1 cellular context compared by ENCODE assay signal in the genomic region with DNA sequence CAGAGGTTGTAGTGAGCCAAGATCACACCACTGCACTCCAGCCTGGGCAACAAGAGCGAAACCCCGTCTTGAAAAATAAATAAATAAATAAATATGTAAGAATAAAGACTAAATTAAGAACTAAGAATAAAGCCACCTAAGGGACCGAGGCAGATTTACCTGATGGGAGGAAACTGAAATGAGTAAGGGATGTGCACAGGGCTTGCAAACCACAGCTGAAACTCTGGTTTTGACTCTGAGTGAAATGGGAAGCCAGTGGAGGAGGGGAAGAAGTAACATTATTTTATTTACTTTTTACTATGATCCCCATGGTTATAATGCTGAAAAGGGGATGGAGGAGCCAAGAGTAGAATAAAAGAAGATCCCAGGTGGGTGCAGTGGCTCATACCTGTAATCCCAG.
TF ChIP-seq lines count a peak whose summit lies in the region.

No MANE protein-coding gene starts in this region.

TF ChIP-seq in GM12878, 131 proteins besides CTCF, POLR2A, EP300 and RAD21 (continued from another document and continues in another):
- TF ChIP-seq, protein P1, sequence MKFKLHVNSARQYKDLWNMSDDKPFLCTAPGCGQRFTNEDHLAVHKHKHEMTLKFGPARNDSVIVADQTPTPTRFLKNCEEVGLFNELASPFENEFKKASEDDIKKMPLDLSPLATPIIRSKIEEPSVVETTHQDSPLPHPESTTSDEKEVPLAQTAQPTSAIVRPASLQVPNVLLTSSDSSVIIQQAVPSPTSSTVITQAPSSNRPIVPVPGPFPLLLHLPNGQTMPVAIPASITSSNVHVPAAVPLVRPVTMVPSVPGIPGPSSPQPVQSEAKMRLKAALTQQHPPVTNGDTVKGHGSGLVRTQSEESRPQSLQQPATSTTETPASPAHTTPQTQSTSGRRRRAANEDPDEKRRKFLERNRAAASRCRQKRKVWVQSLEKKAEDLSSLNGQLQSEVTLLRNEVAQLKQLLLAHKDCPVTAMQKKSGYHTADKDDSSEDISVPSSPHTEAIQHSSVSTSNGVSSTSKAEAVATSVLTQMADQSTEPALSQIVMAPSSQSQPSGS (IDR thresholded peaks at IDR 0.05; ENCODE audit: low read length) = peak; percentile 72
- TF ChIP-seq, protein P2, sequence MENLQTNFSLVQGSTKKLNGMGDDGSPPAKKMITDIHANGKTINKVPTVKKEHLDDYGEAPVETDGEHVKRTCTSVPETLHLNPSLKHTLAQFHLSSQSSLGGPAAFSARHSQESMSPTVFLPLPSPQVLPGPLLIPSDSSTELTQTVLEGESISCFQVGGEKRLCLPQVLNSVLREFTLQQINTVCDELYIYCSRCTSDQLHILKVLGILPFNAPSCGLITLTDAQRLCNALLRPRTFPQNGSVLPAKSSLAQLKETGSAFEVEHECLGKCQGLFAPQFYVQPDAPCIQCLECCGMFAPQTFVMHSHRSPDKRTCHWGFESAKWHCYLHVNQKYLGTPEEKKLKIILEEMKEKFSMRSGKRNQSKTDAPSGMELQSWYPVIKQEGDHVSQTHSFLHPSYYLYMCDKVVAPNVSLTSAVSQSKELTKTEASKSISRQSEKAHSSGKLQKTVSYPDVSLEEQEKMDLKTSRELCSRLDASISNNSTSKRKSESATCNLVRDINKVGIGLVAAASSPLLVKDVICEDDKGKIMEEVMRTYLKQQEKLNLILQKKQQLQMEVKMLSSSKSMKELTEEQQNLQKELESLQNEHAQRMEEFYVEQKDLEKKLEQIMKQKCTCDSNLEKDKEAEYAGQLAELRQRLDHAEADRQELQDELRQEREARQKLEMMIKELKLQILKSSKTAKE (IDR thresholded peaks at IDR 0.05; ENCODE audit: low read depth, poor library complexity, severe bottlenecking) = no peak
- TF ChIP-seq TAF1 (IDR thresholded peaks at IDR 0.05; ENCODE audit: borderline replicate concordance, low read depth, low read length) (no peak), KDM1A (IDR thresholded peaks at IDR 0.05; ENCODE audit: borderline replicate concordance) (no peak), ZSCAN29 (IDR thresholded peaks at IDR 0.05) (no peak), CEBPB (IDR thresholded peaks at IDR 0.05; ENCODE audit: borderline replicate concordance in 1 of 2, low read depth in 2 of 2, low read length in 2 of 2) (no peak), JUNB (IDR thresholded peaks at IDR 0.05) (peak; percentile 100), MTA3 (IDR thresholded peaks at IDR 0.05; ENCODE audit: borderline replicate concordance, low read length) (peak; percentile 68; the same call in 1 of the 2 replicates), PAX5 (IDR thresholded peaks at IDR 0.05; ENCODE audit: borderline replicate concordance, low read depth, low read length) (peak; percentile 48; the same call in 1 of the 2 replicates), ZNF24 (IDR thresholded peaks at IDR 0.05) (no peak), ZNF622 (IDR thresholded peaks at IDR 0.05) (no peak), SMC3 (IDR thresholded peaks at IDR 0.05; ENCODE audit: borderline replicate concordance, low read length) (no peak), SIX5 (IDR thresholded peaks at IDR 0.05; ENCODE audit: low read depth, low read length, severe bottlenecking) (no peak), CHD1 (IDR thresholded peaks at IDR 0.05; ENCODE audit: low read depth, low read length) (no peak), SUZ12 (IDR thresholded peaks at IDR 0.05; ENCODE audit: unreplicated experiment) (no peak), JUND (IDR thresholded peaks at IDR 0.05; ENCODE audit: low read depth, low read length) (no peak), RAD51 (IDR thresholded peaks at IDR 0.05) (no peak), POLR2AphosphoS5 (IDR thresholded peaks at IDR 0.05; ENCODE audit: low read length) (no peak), CBX5 (IDR thresholded peaks at IDR 0.05; ENCODE audit: low read depth) (peak; percentile 53; the same call in 1 of the 2 replicates), IKZF1 (conservative IDR thresholded peaks at IDR 0.05) (no peak), EED (IDR thresholded peaks at IDR 0.05; ENCODE audit: low read depth) (peak; percentile 80), STAT3 (IDR thresholded peaks at IDR 0.05; ENCODE audit: low read depth, low read length) (no peak), GABPA (IDR thresholded peaks at IDR 0.05; ENCODE audit: low read depth) (peak; percentile 40; the same call in 1 of the 2 replicates), EGR1 (IDR thresholded peaks at IDR 0.05; ENCODE audit: borderline replicate concordance in 1 of 2, low read depth in 2 of 2, low read length in 2 of 2) (0 out of 3 replicates have a peak, but pooled peaks of 1 of the 2 experiments have one; percentile 17), ZNF207 (IDR thresholded peaks at IDR 0.05; ENCODE audit: borderline replicate concordance) (no peak), EZH2 (IDR thresholded peaks at IDR 0.05; ENCODE audit: borderline replicate concordance, control insufficient read depth, low read depth, low read length) (no peak)
- TF ChIP-seq, protein P3, sequence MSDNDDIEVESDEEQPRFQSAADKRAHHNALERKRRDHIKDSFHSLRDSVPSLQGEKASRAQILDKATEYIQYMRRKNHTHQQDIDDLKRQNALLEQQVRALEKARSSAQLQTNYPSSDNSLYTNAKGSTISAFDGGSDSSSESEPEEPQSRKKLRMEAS (IDR thresholded peaks at IDR 0.05; ENCODE audit: low read depth, low read length) = no peak
- TF ChIP-seq, protein P4, sequence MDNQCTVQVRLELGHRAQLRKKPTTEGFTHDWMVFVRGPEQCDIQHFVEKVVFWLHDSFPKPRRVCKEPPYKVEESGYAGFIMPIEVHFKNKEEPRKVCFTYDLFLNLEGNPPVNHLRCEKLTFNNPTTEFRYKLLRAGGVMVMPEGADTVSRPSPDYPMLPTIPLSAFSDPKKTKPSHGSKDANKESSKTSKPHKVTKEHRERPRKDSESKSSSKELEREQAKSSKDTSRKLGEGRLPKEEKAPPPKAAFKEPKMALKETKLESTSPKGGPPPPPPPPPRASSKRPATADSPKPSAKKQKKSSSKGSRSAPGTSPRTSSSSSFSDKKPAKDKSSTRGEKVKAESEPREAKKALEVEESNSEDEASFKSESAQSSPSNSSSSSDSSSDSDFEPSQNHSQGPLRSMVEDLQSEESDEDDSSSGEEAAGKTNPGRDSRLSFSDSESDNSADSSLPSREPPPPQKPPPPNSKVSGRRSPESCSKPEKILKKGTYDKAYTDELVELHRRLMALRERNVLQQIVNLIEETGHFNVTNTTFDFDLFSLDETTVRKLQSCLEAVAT (IDR thresholded peaks at IDR 0.05) = no peak
- TF ChIP-seq, protein P5, sequence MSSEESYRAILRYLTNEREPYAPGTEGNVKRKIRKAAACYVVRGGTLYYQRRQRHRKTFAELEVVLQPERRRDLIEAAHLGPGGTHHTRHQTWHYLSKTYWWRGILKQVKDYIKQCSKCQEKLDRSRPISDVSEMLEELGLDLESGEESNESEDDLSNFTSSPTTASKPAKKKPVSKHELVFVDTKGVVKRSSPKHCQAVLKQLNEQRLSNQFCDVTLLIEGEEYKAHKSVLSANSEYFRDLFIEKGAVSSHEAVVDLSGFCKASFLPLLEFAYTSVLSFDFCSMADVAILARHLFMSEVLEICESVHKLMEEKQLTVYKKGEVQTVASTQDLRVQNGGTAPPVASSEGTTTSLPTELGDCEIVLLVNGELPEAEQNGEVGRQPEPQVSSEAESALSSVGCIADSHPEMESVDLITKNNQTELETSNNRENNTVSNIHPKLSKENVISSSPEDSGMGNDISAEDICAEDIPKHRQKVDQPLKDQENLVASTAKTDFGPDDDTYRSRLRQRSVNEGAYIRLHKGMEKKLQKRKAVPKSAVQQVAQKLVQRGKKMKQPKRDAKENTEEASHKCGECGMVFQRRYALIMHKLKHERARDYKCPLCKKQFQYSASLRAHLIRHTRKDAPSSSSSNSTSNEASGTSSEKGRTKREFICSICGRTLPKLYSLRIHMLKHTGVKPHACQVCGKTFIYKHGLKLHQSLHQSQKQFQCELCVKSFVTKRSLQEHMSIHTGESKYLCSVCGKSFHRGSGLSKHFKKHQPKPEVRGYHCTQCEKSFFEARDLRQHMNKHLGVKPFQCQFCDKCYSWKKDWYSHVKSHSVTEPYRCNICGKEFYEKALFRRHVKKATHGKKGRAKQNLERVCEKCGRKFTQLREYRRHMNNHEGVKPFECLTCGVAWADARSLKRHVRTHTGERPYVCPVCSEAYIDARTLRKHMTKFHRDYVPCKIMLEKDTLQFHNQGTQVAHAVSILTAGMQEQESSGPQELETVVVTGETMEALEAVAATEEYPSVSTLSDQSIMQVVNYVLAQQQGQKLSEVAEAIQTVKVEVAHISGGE (CRISPR knock-in tag; IDR thresholded peaks at IDR 0.05) = no peak
- TF ChIP-seq, protein P6, sequence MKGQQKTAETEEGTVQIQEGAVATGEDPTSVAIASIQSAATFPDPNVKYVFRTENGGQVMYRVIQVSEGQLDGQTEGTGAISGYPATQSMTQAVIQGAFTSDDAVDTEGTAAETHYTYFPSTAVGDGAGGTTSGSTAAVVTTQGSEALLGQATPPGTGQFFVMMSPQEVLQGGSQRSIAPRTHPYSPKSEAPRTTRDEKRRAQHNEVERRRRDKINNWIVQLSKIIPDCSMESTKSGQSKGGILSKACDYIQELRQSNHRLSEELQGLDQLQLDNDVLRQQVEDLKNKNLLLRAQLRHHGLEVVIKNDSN (IDR thresholded peaks at IDR 0.05; ENCODE audit: borderline replicate concordance, extremely low read length, insufficient read depth, low read depth, low read length) = no peak
- TF ChIP-seq, protein P7, sequence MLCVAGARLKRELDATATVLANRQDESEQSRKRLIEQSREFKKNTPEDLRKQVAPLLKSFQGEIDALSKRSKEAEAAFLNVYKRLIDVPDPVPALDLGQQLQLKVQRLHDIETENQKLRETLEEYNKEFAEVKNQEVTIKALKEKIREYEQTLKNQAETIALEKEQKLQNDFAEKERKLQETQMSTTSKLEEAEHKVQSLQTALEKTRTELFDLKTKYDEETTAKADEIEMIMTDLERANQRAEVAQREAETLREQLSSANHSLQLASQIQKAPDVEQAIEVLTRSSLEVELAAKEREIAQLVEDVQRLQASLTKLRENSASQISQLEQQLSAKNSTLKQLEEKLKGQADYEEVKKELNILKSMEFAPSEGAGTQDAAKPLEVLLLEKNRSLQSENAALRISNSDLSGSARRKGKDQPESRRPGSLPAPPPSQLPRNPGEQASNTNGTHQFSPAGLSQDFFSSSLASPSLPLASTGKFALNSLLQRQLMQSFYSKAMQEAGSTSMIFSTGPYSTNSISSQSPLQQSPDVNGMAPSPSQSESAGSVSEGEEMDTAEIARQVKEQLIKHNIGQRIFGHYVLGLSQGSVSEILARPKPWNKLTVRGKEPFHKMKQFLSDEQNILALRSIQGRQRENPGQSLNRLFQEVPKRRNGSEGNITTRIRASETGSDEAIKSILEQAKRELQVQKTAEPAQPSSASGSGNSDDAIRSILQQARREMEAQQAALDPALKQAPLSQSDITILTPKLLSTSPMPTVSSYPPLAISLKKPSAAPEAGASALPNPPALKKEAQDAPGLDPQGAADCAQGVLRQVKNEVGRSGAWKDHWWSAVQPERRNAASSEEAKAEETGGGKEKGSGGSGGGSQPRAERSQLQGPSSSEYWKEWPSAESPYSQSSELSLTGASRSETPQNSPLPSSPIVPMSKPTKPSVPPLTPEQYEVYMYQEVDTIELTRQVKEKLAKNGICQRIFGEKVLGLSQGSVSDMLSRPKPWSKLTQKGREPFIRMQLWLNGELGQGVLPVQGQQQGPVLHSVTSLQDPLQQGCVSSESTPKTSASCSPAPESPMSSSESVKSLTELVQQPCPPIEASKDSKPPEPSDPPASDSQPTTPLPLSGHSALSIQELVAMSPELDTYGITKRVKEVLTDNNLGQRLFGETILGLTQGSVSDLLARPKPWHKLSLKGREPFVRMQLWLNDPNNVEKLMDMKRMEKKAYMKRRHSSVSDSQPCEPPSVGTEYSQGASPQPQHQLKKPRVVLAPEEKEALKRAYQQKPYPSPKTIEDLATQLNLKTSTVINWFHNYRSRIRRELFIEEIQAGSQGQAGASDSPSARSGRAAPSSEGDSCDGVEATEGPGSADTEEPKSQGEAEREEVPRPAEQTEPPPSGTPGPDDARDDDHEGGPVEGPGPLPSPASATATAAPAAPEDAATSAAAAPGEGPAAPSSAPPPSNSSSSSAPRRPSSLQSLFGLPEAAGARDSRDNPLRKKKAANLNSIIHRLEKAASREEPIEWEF (IDR thresholded peaks at IDR 0.05; ENCODE audit: insufficient replicate concordance, low read depth, low read length) = no peak
- TF ChIP-seq, protein P8, sequence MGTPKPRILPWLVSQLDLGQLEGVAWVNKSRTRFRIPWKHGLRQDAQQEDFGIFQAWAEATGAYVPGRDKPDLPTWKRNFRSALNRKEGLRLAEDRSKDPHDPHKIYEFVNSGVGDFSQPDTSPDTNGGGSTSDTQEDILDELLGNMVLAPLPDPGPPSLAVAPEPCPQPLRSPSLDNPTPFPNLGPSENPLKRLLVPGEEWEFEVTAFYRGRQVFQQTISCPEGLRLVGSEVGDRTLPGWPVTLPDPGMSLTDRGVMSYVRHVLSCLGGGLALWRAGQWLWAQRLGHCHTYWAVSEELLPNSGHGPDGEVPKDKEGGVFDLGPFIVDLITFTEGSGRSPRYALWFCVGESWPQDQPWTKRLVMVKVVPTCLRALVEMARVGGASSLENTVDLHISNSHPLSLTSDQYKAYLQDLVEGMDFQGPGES (IDR thresholded peaks at IDR 0.05) = no peak
- TF ChIP-seq, protein P9, sequence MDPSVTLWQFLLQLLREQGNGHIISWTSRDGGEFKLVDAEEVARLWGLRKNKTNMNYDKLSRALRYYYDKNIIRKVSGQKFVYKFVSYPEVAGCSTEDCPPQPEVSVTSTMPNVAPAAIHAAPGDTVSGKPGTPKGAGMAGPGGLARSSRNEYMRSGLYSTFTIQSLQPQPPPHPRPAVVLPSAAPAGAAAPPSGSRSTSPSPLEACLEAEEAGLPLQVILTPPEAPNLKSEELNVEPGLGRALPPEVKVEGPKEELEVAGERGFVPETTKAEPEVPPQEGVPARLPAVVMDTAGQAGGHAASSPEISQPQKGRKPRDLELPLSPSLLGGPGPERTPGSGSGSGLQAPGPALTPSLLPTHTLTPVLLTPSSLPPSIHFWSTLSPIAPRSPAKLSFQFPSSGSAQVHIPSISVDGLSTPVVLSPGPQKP (IDR thresholded peaks at IDR 0.05; ENCODE audit: low read depth, low read length) = no peak
- TF ChIP-seq, protein P10, sequence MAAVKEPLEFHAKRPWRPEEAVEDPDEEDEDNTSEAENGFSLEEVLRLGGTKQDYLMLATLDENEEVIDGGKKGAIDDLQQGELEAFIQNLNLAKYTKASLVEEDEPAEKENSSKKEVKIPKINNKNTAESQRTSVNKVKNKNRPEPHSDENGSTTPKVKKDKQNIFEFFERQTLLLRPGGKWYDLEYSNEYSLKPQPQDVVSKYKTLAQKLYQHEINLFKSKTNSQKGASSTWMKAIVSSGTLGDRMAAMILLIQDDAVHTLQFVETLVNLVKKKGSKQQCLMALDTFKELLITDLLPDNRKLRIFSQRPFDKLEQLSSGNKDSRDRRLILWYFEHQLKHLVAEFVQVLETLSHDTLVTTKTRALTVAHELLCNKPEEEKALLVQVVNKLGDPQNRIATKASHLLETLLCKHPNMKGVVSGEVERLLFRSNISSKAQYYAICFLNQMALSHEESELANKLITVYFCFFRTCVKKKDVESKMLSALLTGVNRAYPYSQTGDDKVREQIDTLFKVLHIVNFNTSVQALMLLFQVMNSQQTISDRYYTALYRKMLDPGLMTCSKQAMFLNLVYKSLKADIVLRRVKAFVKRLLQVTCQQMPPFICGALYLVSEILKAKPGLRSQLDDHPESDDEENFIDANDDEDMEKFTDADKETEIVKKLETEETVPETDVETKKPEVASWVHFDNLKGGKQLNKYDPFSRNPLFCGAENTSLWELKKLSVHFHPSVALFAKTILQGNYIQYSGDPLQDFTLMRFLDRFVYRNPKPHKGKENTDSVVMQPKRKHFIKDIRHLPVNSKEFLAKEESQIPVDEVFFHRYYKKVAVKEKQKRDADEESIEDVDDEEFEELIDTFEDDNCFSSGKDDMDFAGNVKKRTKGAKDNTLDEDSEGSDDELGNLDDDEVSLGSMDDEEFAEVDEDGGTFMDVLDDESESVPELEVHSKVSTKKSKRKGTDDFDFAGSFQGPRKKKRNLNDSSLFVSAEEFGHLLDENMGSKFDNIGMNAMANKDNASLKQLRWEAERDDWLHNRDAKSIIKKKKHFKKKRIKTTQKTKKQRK (IDR thresholded peaks at IDR 0.05; ENCODE audit: low read depth, low read length) = no peak
